In genomic region chr14:61101803-61102548, GRCh38 we compare ENCODE assay signal across 8 cellular contexts.
A peak's percentile ranks its signal among the peaks of the same experiment; 100 is the strongest.
DNase-seq lines count a peak whose midpoint lies in the region; ATAC-seq, FAIRE-seq and TF ChIP-seq lines count a peak whose summit lies in the region.

No MANE protein-coding gene starts in this region.

- H3K27ac ChIP-seq in coronary artery (peak overlapping the region; percentile 63 to 86), neuronal stem cell (replicated peaks; ENCODE audit: low read length) (no peak overlapping the region), ovary (no peak overlapping the region)

- no peaks in the 10 kb centered on the region for H3K79me1 ChIP-seq in neuronal stem cell (ENCODE audit: low read depth, low read length)

- no peak overlapping the region for H2AK5ac ChIP-seq in neuronal stem cell (ENCODE audit: low read depth, low read length)

- no peak overlapping the region for H3K4ac ChIP-seq in neuronal stem cell (ENCODE audit: low read length)

- FAIRE-seq in GM12891 (lab: Jason Lieb, UNC) = no peak

- H4K91ac ChIP-seq in neuronal stem cell (ENCODE audit: low read depth, low read length, poor library complexity) = no peak overlapping the region

- no peak overlapping the region for H2BK15ac ChIP-seq in neuronal stem cell (ENCODE audit: low read length)

- H2BK5ac ChIP-seq in neuronal stem cell (ENCODE audit: low read length) = no peak overlapping the region

- H3K36me3 ChIP-seq in neuronal stem cell (replicated peaks in 1 of 2; ENCODE audit: control insufficient read depth in 2 of 2, insufficient read depth in 2 of 2, low read length in 2 of 2) = no peaks in the 10 kb centered on the region
- H3K36me3 ChIP-seq in ovary = no peaks in the 10 kb centered on the region

- H3K23ac ChIP-seq in neuronal stem cell (ENCODE audit: low read depth, low read length, poor library complexity) = no peak overlapping the region

- H3K9ac ChIP-seq in neuronal stem cell (ENCODE audit: low read depth, low read length, poor library complexity) = no peak overlapping the region

- H2BK12ac ChIP-seq in neuronal stem cell (ENCODE audit: low read length) = no peak overlapping the region

- peaks cover 24 to 37% of the 10 kb centered on the region in 2 donors for H3K4me1 ChIP-seq in neuronal stem cell (ENCODE audit: control insufficient read depth in 2 of 2, insufficient read depth in 1 of 2, low read depth in 1 of 2, low read length in 2 of 2)
- no peaks in the 10 kb centered on the region for H3K4me1 ChIP-seq in ovary (ENCODE audit: insufficient read depth)

- TF ChIP-seq POLR2A in GM12891 (IDR thresholded peaks at IDR 0.05; ENCODE audit: low read depth, low read length) = no peak
- no peak for TF ChIP-seq POLR2A in ovary (IDR thresholded peaks at IDR 0.05)

- DNase-seq in GM12891 (ENCODE audit: insufficient read length, low spot score) (no peak), NCI-H226 (peak; percentile 23), coronary artery (ENCODE audit: low spot score) (no peak), neuronal stem cell (ENCODE audit: low spot score) (no peak), ovary (no peak), HUDEP-2 (lab: John Stamatoyannopoulos, UW; ENCODE audit: unreplicated experiment in 76 of 76) (no peak)

- H3K4me3 ChIP-seq in coronary artery (peak overlapping the region; percentile 5), neuronal stem cell (ENCODE audit: low read length in 2 of 2) (no peak overlapping the region), ovary (no peak overlapping the region)

- H3K9me3 ChIP-seq in neuronal stem cell (replicated peaks in 1 of 2; ENCODE audit: control insufficient read depth in 2 of 2, insufficient read depth in 1 of 2, low read depth in 1 of 2, low read length in 2 of 2) = no peaks in the 10 kb centered on the region
- H3K9me3 ChIP-seq in ovary = no peaks in the 10 kb centered on the region

- TF ChIP-seq CTCF in coronary artery (IDR thresholded peaks at IDR 0.05) (no peak), ovary (IDR thresholded peaks at IDR 0.05) (no peak)

- H2AFZ ChIP-seq in neuronal stem cell (ENCODE audit: low read length) = peak overlapping the region; percentile 86

- H3K4me2 ChIP-seq in neuronal stem cell (ENCODE audit: insufficient read depth, low read length, poor library complexity, severe bottlenecking) = no peak overlapping the region

- no peak overlapping the region for H4K8ac ChIP-seq in neuronal stem cell (ENCODE audit: low read depth, low read length)

- no peak for TF ChIP-seq EP300 in ovary (IDR thresholded peaks at IDR 0.05)

- no peaks in the 10 kb centered on the region for H3K27me3 ChIP-seq in neuronal stem cell (ENCODE audit: control insufficient read depth in 3 of 3, insufficient read depth in 3 of 3, low read depth in 1 of 3, low read length in 3 of 3)
- no peaks in the 10 kb centered on the region for H3K27me3 ChIP-seq in ovary

- no CpG with 5 or more reads among the region's 4 CpGs for WGBS in neuronal stem cell (ENCODE audit: extremely low coverage in 2 of 2, insufficient read length in 2 of 2, insufficient replicate concordance in 1 of 2), 2 donors
- WGBS in ovary, 3 donors = 41 to 46% (median 41%) methylated on average over 4 of the region's 4 CpGs

- no peak overlapping the region for H3K18ac ChIP-seq in neuronal stem cell (ENCODE audit: low read length)

- ATAC-seq in HG03025 (IDR thresholded peaks at IDR 0.05; ENCODE audit: low FRiP score, unreplicated experiment) (no peak), GM21447 (IDR thresholded peaks at IDR 0.05; ENCODE audit: unreplicated experiment) (no peak)

- intact Hi-C loops in ovary (cut with DNase I) = no loop called here

- H2BK120ac ChIP-seq in neuronal stem cell (ENCODE audit: low read depth, low read length) = no peak overlapping the region

- no peak overlapping the region for H3K14ac ChIP-seq in neuronal stem cell (ENCODE audit: low read length)

TF ChIP-seq in GM12891, 5 proteins besides CTCF, POLR2A, EP300 and RAD21:
- TF ChIP-seq TAF1 (IDR thresholded peaks at IDR 0.05; ENCODE audit: low read depth, low read length) (no peak), POU2F2 (IDR thresholded peaks at IDR 0.05; ENCODE audit: low read depth, low read length) (0 out of 2 replicates have a peak, but pooled peaks have one; percentile 30)

Comparison
In these comparisons a context has a peak if more than half of its experiments do, and no peak if none do; other contexts are left out.
1. H3K27ac ChIP-seq: peak in coronary artery (2 of 2); none in neuronal stem cell (single experiment) and ovary (0 of 2).